In the genomic region with DNA sequence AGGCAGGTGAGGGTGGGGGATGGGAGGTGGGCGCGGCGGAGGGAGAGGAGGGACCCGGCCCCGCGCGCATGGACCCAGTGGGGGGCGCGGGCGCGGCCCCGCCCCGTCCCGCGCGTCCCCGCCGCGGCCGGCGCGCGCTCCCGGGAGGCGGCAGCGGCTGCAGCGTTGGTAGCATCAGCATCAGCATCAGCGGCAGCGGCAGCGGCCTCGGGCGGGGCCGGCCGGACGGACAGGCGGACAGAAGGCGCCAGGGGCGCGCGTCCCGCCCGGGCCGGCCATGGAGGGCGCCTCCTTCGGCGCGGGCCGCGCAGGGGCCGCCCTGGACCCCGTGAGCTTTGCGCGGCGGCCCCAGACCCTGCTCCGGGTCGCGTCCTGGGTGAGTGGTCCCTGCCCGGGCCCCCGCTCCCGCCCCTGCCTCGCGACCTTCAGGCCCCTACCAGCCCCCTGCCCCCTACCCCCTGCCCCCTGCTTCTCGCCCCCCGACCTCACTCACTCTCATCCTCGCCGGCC, we compare ENCODE assay signal across 9 cellular contexts. TPM values are rescaled to one million over a fixed set of nuclear protein-coding genes. Genes with fewer than 3 reads are reported as not detected.
DNase-seq lines count a peak whose midpoint lies in the region; ATAC-seq and TF ChIP-seq lines count a peak whose summit lies in the region.
"Had no signal": no experiment of that assay in that cellular context is flagged by ENCODE, and none has a peak within 500 bp of the region (broad histone marks: within the 10 kb centered on the region; RNA-seq: fewer than 3 reads in every experiment).

A gene with protein sequence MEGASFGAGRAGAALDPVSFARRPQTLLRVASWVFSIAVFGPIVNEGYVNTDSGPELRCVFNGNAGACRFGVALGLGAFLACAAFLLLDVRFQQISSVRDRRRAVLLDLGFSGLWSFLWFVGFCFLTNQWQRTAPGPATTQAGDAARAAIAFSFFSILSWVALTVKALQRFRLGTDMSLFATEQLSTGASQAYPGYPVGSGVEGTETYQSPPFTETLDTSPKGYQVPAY (plus strand): TSS at position 145 of the 510 bp plus-strand sequence. CDS start 133 bp downstream, at position 278.

- H3K27me3 ChIP-seq in iPS DF 6.9 (ENCODE audit: control insufficient read depth, insufficient read depth, low read length): peaks cover 2% of the 10 kb centered on the region; the same call in 1 of the 2 replicates
- H3K27me3 ChIP-seq in upper lobe of left lung: peaks cover 0 to 30% (median 21%) of the 10 kb centered on the region in 4 donors

- no peak for DNase-seq in activated naive CD4-positive, alpha-beta T cell treated with anti-CD3 and anti-CD28 coated beads, Interleukin-2, amount 10 ng/mL, durations not matched to agents 7 days and 5 days
- no peak for DNase-seq in activated naive CD4-positive, alpha-beta T cell treated with anti-CD3 and anti-CD28 coated beads, Interleukin-2, amount 50 U/mL, for 72 hours (ENCODE audit: low spot score in 2 of 2)
- DNase-seq in iPS DF 6.9 (ENCODE audit: low read depth, low spot score) (no peak), upper lobe of left lung (peak in 1 of 2 donors; percentile 88), NCI-H1105 (lab: John Stamatoyannopoulos, UW) (no peak), NCI-H1694 (lab: John Stamatoyannopoulos, UW) (no peak), NOMO-1 treated with dmso at 0.1 percent for 144 hours (lab: John Stamatoyannopoulos, UW; ENCODE audit: unreplicated experiment) (no peak)
- DNase-seq: NCI-H2107 had no signal

- H3K9me3 Mint-ChIP-seq in activated naive CD4-positive, alpha-beta T cell treated with anti-CD3 and anti-CD28 coated beads, Interleukin-2, amount 10 ng/mL, durations not matched to agents 7 days and 5 days: no peaks in the 10 kb centered on the region
- no peaks in the 10 kb centered on the region for H3K9me3 Mint-ChIP-seq in activated naive CD4-positive, alpha-beta T cell treated with anti-CD3 and anti-CD28 coated beads, Interleukin-2, amount 50 U/mL, for 72 hours
- H3K9me3 Mint-ChIP-seq in T-helper 1 cell treated with Interleukin-12 subunit alpha and Interleukin-12 subunit beta and Interleukin-4 antibody, amounts not matched to agents 30 μg/mL and 1 μg/mL, for 36 hours: no peaks in the 10 kb centered on the region

- H3K4me1 ChIP-seq in iPS DF 6.9 (ENCODE audit: control insufficient read depth, insufficient read depth, low read length) (peaks cover 9% of the 10 kb centered on the region), upper lobe of left lung (peaks cover 32 to 48% (median 35%) of the 10 kb centered on the region in 4 donors)

- ATAC-seq in activated naive CD4-positive, alpha-beta T cell treated with anti-CD3 and anti-CD28 coated beads, Interleukin-2, amount 50 U/mL, for 72 hours: no peak
- no peak for ATAC-seq in upper lobe of left lung (ENCODE audit: low FRiP score in 2 of 2)

- no peak within 1 kb of the TSS for H3K27ac ChIP-seq in iPS DF 6.9 (ENCODE audit: low read length)
- peak within 1 kb of the TSS in 1 of 4 donors; percentile 18 for H3K27ac ChIP-seq in upper lobe of left lung

- H3K27me3 Mint-ChIP-seq in activated naive CD4-positive, alpha-beta T cell treated with anti-CD3 and anti-CD28 coated beads, Interleukin-2, amount 10 ng/mL, durations not matched to agents 7 days and 5 days: peaks cover 60% of the 10 kb centered on the region
- peaks cover 8% of the 10 kb centered on the region for H3K27me3 Mint-ChIP-seq in T-helper 1 cell treated with Interleukin-12 subunit alpha and Interleukin-12 subunit beta and Interleukin-4 antibody, amounts not matched to agents 30 μg/mL and 1 μg/mL, for 36 hours (ENCODE audit: low read depth)

- no peak for TF ChIP-seq EP300 in upper lobe of left lung (IDR thresholded peaks at IDR 0.05)

- TF ChIP-seq CTCF in upper lobe of left lung (IDR thresholded peaks at IDR 0.05): no peak

- H3K36me3 ChIP-seq in iPS DF 6.9 (ENCODE audit: control insufficient read depth, insufficient read depth, low read length) (peaks cover 9% of the 10 kb centered on the region), upper lobe of left lung (peaks cover 0 to 18% (median 16%) of the 10 kb centered on the region in 4 donors)

- TF ChIP-seq POLR2A in upper lobe of left lung (IDR thresholded peaks at IDR 0.05): no peak

- CTCF ChIA-PET in activated naive CD4-positive, alpha-beta T cell treated with anti-CD3 and anti-CD28 coated beads, Interleukin-2, amount 10 ng/mL, durations not matched to agents 7 days and 5 days (lab: Charles Lee): interaction anchor here (1.4 kb wide), 1 partner anchor 14 kb away, joined by 3 read pairs; no protein-coding TSS in a partner anchor

- no peaks in the 10 kb centered on the region for H3K9me3 ChIP-seq in iPS DF 6.9 (ENCODE audit: control insufficient read depth, insufficient read depth, low read length)
- H3K9me3 ChIP-seq in upper lobe of left lung: peaks cover 0 to 8% (median 2%) of the 10 kb centered on the region in 4 donors

- H3K4me3 ChIP-seq in iPS DF 6.9 (ENCODE audit: low read length) (peak within 1 kb of the TSS; percentile 63), upper lobe of left lung (peak within 1 kb of the TSS in 3 of 4 donors; percentile 31 to 46 (median 31))

- peaks cover 34% of the 10 kb centered on the region for H3K4me1 Mint-ChIP-seq in activated naive CD4-positive, alpha-beta T cell treated with anti-CD3 and anti-CD28 coated beads, Interleukin-2, amount 10 ng/mL, durations not matched to agents 7 days and 5 days
- H3K4me1 Mint-ChIP-seq in T-helper 1 cell treated with Interleukin-12 subunit alpha and Interleukin-12 subunit beta and Interleukin-4 antibody, amounts not matched to agents 30 μg/mL and 1 μg/mL, for 36 hours (ENCODE audit: low read depth): peaks cover 25% of the 10 kb centered on the region

- H3K27ac Mint-ChIP-seq in activated naive CD4-positive, alpha-beta T cell treated with anti-CD3 and anti-CD28 coated beads, Interleukin-2, amount 10 ng/mL, durations not matched to agents 7 days and 5 days: no peak within 1 kb of the TSS
- H3K27ac Mint-ChIP-seq in activated naive CD4-positive, alpha-beta T cell treated with anti-CD3 and anti-CD28 coated beads, Interleukin-2, amount 50 U/mL, for 72 hours: peak within 1 kb of the TSS in 1 of 2 donors; percentile 39
- peak within 1 kb of the TSS; percentile 87 for H3K27ac Mint-ChIP-seq in T-helper 1 cell treated with Interleukin-12 subunit alpha and Interleukin-12 subunit beta and Interleukin-4 antibody, amounts not matched to agents 30 μg/mL and 1 μg/mL, for 36 hours

- peak within 1 kb of the TSS; percentile 65 for H3K4me3 Mint-ChIP-seq in activated naive CD4-positive, alpha-beta T cell treated with anti-CD3 and anti-CD28 coated beads, Interleukin-2, amount 10 ng/mL, durations not matched to agents 7 days and 5 days
- peak within 1 kb of the TSS; percentile 80 for H3K4me3 Mint-ChIP-seq in T-helper 1 cell treated with Interleukin-12 subunit alpha and Interleukin-12 subunit beta and Interleukin-4 antibody, amounts not matched to agents 30 μg/mL and 1 μg/mL, for 36 hours

- no CpG with 5 or more reads among the region's 66 CpGs for WGBS in iPS DF 6.9 (ENCODE audit: insufficient coverage, insufficient read length)
- WGBS in upper lobe of left lung, 2 donors: 0 to 2% methylated on average over 3 to 10 of the region's 66 CpGs

- H3K36me3 Mint-ChIP-seq in activated naive CD4-positive, alpha-beta T cell treated with anti-CD3 and anti-CD28 coated beads, Interleukin-2, amount 10 ng/mL, durations not matched to agents 7 days and 5 days: peaks cover 11% of the 10 kb centered on the region
- peaks cover 6% of the 10 kb centered on the region in 2 donors for H3K36me3 Mint-ChIP-seq in activated naive CD4-positive, alpha-beta T cell treated with anti-CD3 and anti-CD28 coated beads, Interleukin-2, amount 50 U/mL, for 72 hours
- peaks cover 12% of the 10 kb centered on the region for H3K36me3 Mint-ChIP-seq in T-helper 1 cell treated with Interleukin-12 subunit alpha and Interleukin-12 subunit beta and Interleukin-4 antibody, amounts not matched to agents 30 μg/mL and 1 μg/mL, for 36 hours (ENCODE audit: low read depth)

RNA-seq across cellular contexts. Expression of the gene that starts here (rescaled TPM):
- total RNA-seq in activated naive CD4-positive, alpha-beta T cell treated with anti-CD3 and anti-CD28 coated beads, Interleukin-2, amount 50 U/mL, for 72 hours: 1 to 10 TPM; 2.0 to 9.0 TPM
- total RNA-seq in upper lobe of left lung: 1 to 10 TPM in 1 of 6 donors, under 1 TPM in 3, not detected in 2; 0.15 to 1.4 (median 0.34) TPM
